Comparison of ENCODE assay signal across 1 cellular context in genomic region chr1:87689487-87689886, GRCh38.
TF ChIP-seq lines count a peak whose summit lies in the region.

No MANE protein-coding gene starts in this region.

TF ChIP-seq in SK-N-SH, 30 proteins besides CTCF, POLR2A, EP300 and RAD21 (continued from another document):
- TF ChIP-seq PBX3 (IDR thresholded peaks at IDR 0.05), result no peak
- TF ChIP-seq JUND (IDR thresholded peaks at IDR 0.05), result no peak
- TF ChIP-seq REST (IDR thresholded peaks at IDR 0.05; ENCODE audit: low read depth, low read length), result no peak
